In the genomic region with DNA sequence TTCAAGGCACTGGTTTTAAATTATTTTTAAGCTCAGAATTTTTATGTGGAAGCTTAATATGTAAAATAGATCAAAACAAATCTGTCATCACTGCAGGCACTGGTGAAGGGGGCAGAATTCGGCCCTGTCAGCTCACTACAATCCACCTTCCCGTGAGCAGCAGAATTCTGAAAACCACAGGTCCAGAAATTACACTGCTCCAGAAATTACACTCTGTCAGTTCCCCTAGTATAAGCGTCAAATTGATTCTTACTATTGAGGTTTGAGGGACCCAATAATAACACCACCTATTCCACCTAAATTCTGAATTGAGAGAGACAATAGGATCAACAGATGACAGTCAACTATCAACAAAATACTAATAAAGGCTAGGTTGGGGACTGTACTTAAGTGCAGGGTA, we compare ENCODE assay signal across 13 cellular contexts.
DNase-seq lines count a peak whose midpoint lies in the region; ATAC-seq and TF ChIP-seq lines count a peak whose summit lies in the region.
"Had no signal": no experiment of that assay in that cellular context is flagged by ENCODE, and none has a peak within 500 bp of the region (broad histone marks: within the 10 kb centered on the region; RNA-seq: fewer than 3 reads in every experiment).

No MANE protein-coding gene starts in this region.

- 0 out of 2 replicates have a peak overlapping the region, but pooled peaks have one; percentile 20 for H3K4ac ChIP-seq in IMR-90 (ENCODE audit: low read depth, low read length)

- no peaks in the 10 kb centered on the region for H3K27me3 Mint-ChIP-seq in activated T-helper 17 cell treated with anti-CD3 and anti-CD28 coated beads, Interleukin-2, amount 50 U/mL, for 72 hours
- no peaks in the 10 kb centered on the region for H3K27me3 Mint-ChIP-seq in mesothelial cell of epicardium (ENCODE audit: low read depth)

- H3K27me3 ChIP-seq in HCT116 (ENCODE audit: insufficient read depth, low read length) (no peaks in the 10 kb centered on the region), IMR-90 (ENCODE audit: control insufficient read depth, insufficient read depth, low read length) (no peaks in the 10 kb centered on the region)
- H3K27me3 ChIP-seq: BE2C had no signal

- peak overlapping the region; percentile 97 for H3K27ac ChIP-seq in HCT116 (ENCODE audit: low read depth, low read length)
- no peak overlapping the region for H3K27ac ChIP-seq in IMR-90 (ENCODE audit: insufficient read depth, low read length)

- H2AK9ac ChIP-seq in IMR-90 (replicated peaks; ENCODE audit: low read depth, low read length, poor library complexity), result no peak overlapping the region

- peaks cover 17% of the 10 kb centered on the region for H3K9me1 ChIP-seq in IMR-90 (ENCODE audit: insufficient read depth, low read length)

- TF ChIP-seq CTCF in HCT116 (IDR thresholded peaks at IDR 0.05 in 2 of 3, conservative IDR thresholded peaks at IDR 0.05 in 1 of 3; ENCODE audit: borderline replicate concordance in 1 of 3, insufficient read depth in 1 of 3, low read depth in 2 of 3, low read length in 2 of 3), result no peak
- TF ChIP-seq CTCF in IMR-90 (conservative IDR thresholded peaks at IDR 0.05; ENCODE audit: low read depth, low read length), result no peak
- no peak for TF ChIP-seq CTCF in mesothelial cell of epicardium (IDR thresholded peaks at IDR 0.05; ENCODE audit: unreplicated experiment)
- TF ChIP-seq CTCF in lower leg skin (IDR thresholded peaks at IDR 0.05), result no peak

- no peak overlapping the region for H2BK20ac ChIP-seq in IMR-90 (ENCODE audit: low read depth, low read length)

- dilution Hi-C loops in IMR-90 (cut with HindIII; ENCODE audit: low sequenced_read_pairs, unreplicated experiment), result no loop called here

- H3K9ac ChIP-seq in HCT116 (ENCODE audit: low read length) (peak overlapping the region; percentile 61), IMR-90 (ENCODE audit: low read depth, low read length) (no peak overlapping the region)

- RAD21 ChIA-PET in HCT116 (lab: Charles Lee; ENCODE audit: low non-redundant PET in 1 of 2, low total read pairs in 2 of 2, uncharacterized antibody in 2 of 2, unreplicated experiment in 2 of 2), result no interaction called here

- 0 out of 4 replicates have a peak, but pooled peaks cover 0 to 2% of the 10 kb centered on the region in 2 experiments for H3K79me1 ChIP-seq in IMR-90 (ENCODE audit: low read depth in 1 of 2, low read length in 2 of 2)

- POLR2A ChIA-PET in HCT116 (lab: Charles Lee), result no interaction called here
- POLR2A ChIA-PET in IMR-90 (lab: Charles Lee; ENCODE audit: unreplicated experiment), result no interaction called here

- WGBS in IMR-90 (ENCODE audit: extremely low coverage in 2 of 2, insufficient read length in 1 of 2), 2 experiments, result no CpG with 5 or more reads among the region's 3 CpGs
- 94% methylated on average over 3 of the region's 3 CpGs for WGBS in lower leg skin, 2 donors

- peak overlapping the region; percentile 64; the same call in 1 of the 2 replicates for H3K18ac ChIP-seq in IMR-90 (ENCODE audit: low read depth, low read length)

- H4K20me1 ChIP-seq in HCT116 (ENCODE audit: insufficient read depth) (no peaks in the 10 kb centered on the region), IMR-90 (ENCODE audit: insufficient read depth, low read length) (no peaks in the 10 kb centered on the region)

- H3K36me3 Mint-ChIP-seq in activated T-helper 17 cell treated with anti-CD3 and anti-CD28 coated beads, Interleukin-2, amount 50 U/mL, for 72 hours (ENCODE audit: low read depth), result no peaks in the 10 kb centered on the region
- no peaks in the 10 kb centered on the region for H3K36me3 Mint-ChIP-seq in mesothelial cell of epicardium
- H3K36me3 Mint-ChIP-seq: CD4-positive, CD25-positive, alpha-beta regulatory T cell had no signal

- H3K36me3 ChIP-seq in HCT116 (ENCODE audit: control insufficient read depth in 1 of 2, insufficient read depth in 2 of 2, low read length in 2 of 2) (no peaks in the 10 kb centered on the region), IMR-90 (ENCODE audit: control insufficient read depth, insufficient read depth, low read length) (no peaks in the 10 kb centered on the region)
- H3K36me3 ChIP-seq: BE2C had no signal

- in situ Hi-C loops in IMR-90 (cut with MboI; ENCODE audit: low sequenced_read_pairs), result no loop called here

- no peak for TF ChIP-seq POLR2A in HCT116 (IDR thresholded peaks at IDR 0.05; ENCODE audit: borderline replicate concordance, extremely low read depth, insufficient read depth, insufficient read length)
- no peak for TF ChIP-seq POLR2A in IMR-90 (IDR thresholded peaks at IDR 0.05; ENCODE audit: low read depth, low read length)
- no peak for TF ChIP-seq POLR2A in lower leg skin (IDR thresholded peaks at IDR 0.05)

- H3K9me3 ChIP-seq in HCT116 (ENCODE audit: control insufficient read depth in 1 of 2, insufficient read depth in 1 of 2, low read depth in 1 of 2, low read length in 2 of 2) (no peaks in the 10 kb centered on the region), IMR-90 (ENCODE audit: control insufficient read depth, insufficient read depth, low read length) (no peaks in the 10 kb centered on the region)
- H3K9me3 ChIP-seq: BE2C, Caco-2 had no signal

- ATAC-seq in HCT116 (no peak), IMR-90 (ENCODE audit: low read depth) (no peak)
- ATAC-seq in activated T-helper 17 cell treated with anti-CD3 and anti-CD28 coated beads, Interleukin-2, amount 50 U/mL, for 72 hours (replicated peaks), result peak; percentile 27

- CTCF ChIA-PET in HCT116 (lab: Charles Lee) (no interaction called here), IMR-90 (lab: Yijun Ruan, JAX) (no interaction called here)

- H3K4me1 ChIP-seq in HCT116 (ENCODE audit: control insufficient read depth in 1 of 2, insufficient read depth in 2 of 2, low read length in 2 of 2) (peaks cover 67 to 80% of the 10 kb centered on the region in 2 experiments), IMR-90 (ENCODE audit: control insufficient read depth, insufficient read depth, low read length) (peaks cover 22% of the 10 kb centered on the region)

- no peak overlapping the region for H3K27ac Mint-ChIP-seq in activated T-helper 17 cell treated with anti-CD3 and anti-CD28 coated beads, Interleukin-2, amount 50 U/mL, for 72 hours
- peak overlapping the region; percentile 25 for H3K27ac Mint-ChIP-seq in mesothelial cell of epicardium
- H3K27ac Mint-ChIP-seq: CD4-positive, CD25-positive, alpha-beta regulatory T cell; H9 had no signal

- no peak overlapping the region for H2AK5ac ChIP-seq in IMR-90 (ENCODE audit: low read depth, low read length)

- no peak overlapping the region for H3K56ac ChIP-seq in IMR-90 (ENCODE audit: extremely low read depth, insufficient read depth, low read length)

- H3K4me2 ChIP-seq in HCT116 (ENCODE audit: low read length) (peak overlapping the region; percentile 41; the same call in 1 of the 2 replicates), IMR-90 (ENCODE audit: low read depth, low read length) (no peak overlapping the region)

- H2BK120ac ChIP-seq in IMR-90 (ENCODE audit: low read depth, low read length), result peak overlapping the region; percentile 45; the same call in 1 of the 2 replicates

- H4K5ac ChIP-seq in IMR-90 (ENCODE audit: low read depth, low read length), result no peak overlapping the region

- H3K4me3 Mint-ChIP-seq in activated T-helper 17 cell treated with anti-CD3 and anti-CD28 coated beads, Interleukin-2, amount 50 U/mL, for 72 hours, result no peak overlapping the region
- H3K4me3 Mint-ChIP-seq in mesothelial cell of epicardium, result no peak overlapping the region
- H3K4me3 Mint-ChIP-seq: CD4-positive, CD25-positive, alpha-beta regulatory T cell; H9 had no signal

- DNase-seq in HCT116 (ENCODE audit: low read depth, low spot score) (no peak), IMR-90 (no peak), mesothelial cell of epicardium (ENCODE audit: low spot score in 2 of 2, unreplicated experiment in 2 of 2) (no peak), lower leg skin (ENCODE audit: low spot score in 2 of 2) (no peak), posterior vena cava (ENCODE audit: low spot score) (no peak), activated gamma-delta T cell (lab: John Stamatoyannopoulos, UW) (no peak)
- DNase-seq: ACHN; BE2C; C1 segment of cervical spinal cord; Caco-2; CD4-positive, CD25-positive, alpha-beta regulatory T cell; H9 had no signal

- H2BK5ac ChIP-seq in IMR-90 (ENCODE audit: low read depth, low read length, poor library complexity, severe bottlenecking), result no peak overlapping the region

- no peak overlapping the region for H3K14ac ChIP-seq in IMR-90 (replicated peaks; ENCODE audit: low read depth, low read length)

- no peak overlapping the region for H4K91ac ChIP-seq in IMR-90 (ENCODE audit: insufficient read depth, low read depth, low read length)

- TF ChIP-seq RAD21 in HCT116 (IDR thresholded peaks at IDR 0.05; ENCODE audit: low read depth), result no peak
- no peak for TF ChIP-seq RAD21 in IMR-90 (IDR thresholded peaks at IDR 0.05; ENCODE audit: low read length)

- H3K79me2 ChIP-seq in HCT116 (ENCODE audit: insufficient read depth, low read length), result no peaks in the 10 kb centered on the region

- intact Hi-C loops in HCT116 (cut with micrococcal nuclease) (no loop called here), IMR-90 (cut with micrococcal nuclease) (no loop called here), lower leg skin (cut with DNase I; ENCODE audit: low total_unique reads) (no loop called here), posterior vena cava (cut with DNase I) (no loop called here)

- no peaks in the 10 kb centered on the region for H3K9me3 Mint-ChIP-seq in activated T-helper 17 cell treated with anti-CD3 and anti-CD28 coated beads, Interleukin-2, amount 50 U/mL, for 72 hours
- H3K9me3 Mint-ChIP-seq in mesothelial cell of epicardium, result no peaks in the 10 kb centered on the region
- H3K9me3 Mint-ChIP-seq: H9 had no signal

- BruUV-seq in HCT116 (replicated peaks; lab: Mats Ljungman, UMichigan) (no TSS peak), IMR-90 (replicated peaks; lab: Mats Ljungman, UMichigan) (no TSS peak)

- no peak overlapping the region for H2AFZ ChIP-seq in HCT116 (ENCODE audit: low read depth, low read length, poor library complexity, severe bottlenecking)
- H2AFZ ChIP-seq in IMR-90 (replicated peaks; ENCODE audit: low read length, poor library complexity), result no peak overlapping the region

- H3K4me1 Mint-ChIP-seq in activated T-helper 17 cell treated with anti-CD3 and anti-CD28 coated beads, Interleukin-2, amount 50 U/mL, for 72 hours, result peaks cover 13% of the 10 kb centered on the region
- H3K4me1 Mint-ChIP-seq in mesothelial cell of epicardium, result peaks cover 14% of the 10 kb centered on the region

- H4K8ac ChIP-seq in IMR-90 (ENCODE audit: low read depth in 2 of 2, low read length in 2 of 2), result no peak overlapping the region

- H3K23ac ChIP-seq in IMR-90 (ENCODE audit: low read depth, low read length), result no peak overlapping the region

- H2BK15ac ChIP-seq in IMR-90 (ENCODE audit: low read depth, low read length), result no peak overlapping the region; the same call in 2 of the 3 replicates

- no peak overlapping the region for H3K4me3 ChIP-seq in HCT116 (replicated peaks in 1 of 2; ENCODE audit: low read depth in 1 of 2, low read length in 2 of 2)
- H3K4me3 ChIP-seq in IMR-90 (ENCODE audit: insufficient read depth, low read depth, low read length), result no peak overlapping the region
- H3K4me3 ChIP-seq in lower leg skin (ENCODE audit: low read depth, poor library complexity, severe bottlenecking), result no peak overlapping the region

- H3K9me2 ChIP-seq in HCT116 (ENCODE audit: insufficient read depth), result no peaks in the 10 kb centered on the region

TF ChIP-seq in IMR-90, 13 proteins besides CTCF, POLR2A, EP300 and RAD21 (continues in another document):
- TF ChIP-seq MXI1 (IDR thresholded peaks at IDR 0.05; ENCODE audit: borderline replicate concordance, low read depth, low read length), result no peak
- no peak for TF ChIP-seq RFX5 (IDR thresholded peaks at IDR 0.05; ENCODE audit: low read depth, low read length)
